In the genomic region with DNA sequence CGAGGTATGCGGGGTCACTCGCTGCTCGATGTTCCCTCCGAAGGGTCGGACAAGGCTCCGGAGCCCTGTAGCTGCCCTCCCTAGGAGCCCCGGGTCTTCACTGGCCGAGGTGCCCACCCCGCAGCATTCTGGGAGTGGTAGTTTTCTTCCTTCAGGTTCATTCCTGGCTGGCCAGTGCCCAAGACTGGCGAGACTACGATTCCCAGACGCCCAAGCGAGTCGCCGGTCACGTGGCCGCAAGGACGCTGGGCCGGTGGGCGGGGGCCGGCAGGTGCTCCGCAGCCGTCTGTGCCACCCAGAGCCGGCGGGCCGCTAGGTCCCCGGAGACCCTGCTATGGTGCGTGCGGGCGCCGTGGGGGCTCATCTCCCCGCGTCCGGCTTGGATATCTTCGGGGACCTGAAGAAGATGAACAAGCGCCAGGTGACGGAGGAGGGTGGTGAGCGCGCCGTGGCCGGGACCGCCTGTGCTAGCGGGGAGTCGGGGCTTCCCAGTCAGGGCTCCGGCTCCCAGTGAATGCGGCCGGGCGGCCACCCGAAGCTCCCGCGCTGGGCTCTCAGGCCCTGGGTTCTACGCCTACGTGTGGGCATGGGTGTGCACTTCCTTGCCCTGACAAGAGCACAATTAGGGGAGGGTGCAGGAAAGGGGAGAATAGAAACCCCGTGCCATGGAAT, we compare ENCODE assay signal across 8 cellular contexts. TPM values are rescaled to one million over a fixed set of nuclear protein-coding genes. Genes with fewer than 3 reads are reported as not detected.
DNase-seq lines count a peak whose midpoint lies in the region; ATAC-seq and FAIRE-seq lines count a peak whose summit lies in the region.

A gene (plus strand): TSS at position 270 of the 672 bp plus-strand sequence. CDS start 65 bp downstream, at position 335.

- H3K56ac ChIP-seq in mesendoderm (ENCODE audit: low read length) = peak within 1 kb of the TSS; percentile 91

- H3K4me1 ChIP-seq in endocrine pancreas (ENCODE audit: control insufficient read depth, insufficient read depth, low read length) (peaks cover 8% of the 10 kb centered on the region), mesendoderm (ENCODE audit: control insufficient read depth, low read depth, low read length) (no peaks in the 10 kb centered on the region)

- ATAC-seq in GM21367 (IDR thresholded peaks at IDR 0.05; ENCODE audit: unreplicated experiment) = peak; percentile 71
- ATAC-seq in activated CD8-positive, alpha-beta memory T cell treated with anti-CD3 and anti-CD28 coated beads, Interleukin-2, amount 10 ng/mL, durations not matched to agents 7 days and 5 days = peak; percentile 91

- H4K8ac ChIP-seq in mesendoderm (ENCODE audit: low read depth, low read length) = no peak within 1 kb of the TSS

- H3K18ac ChIP-seq in mesendoderm (ENCODE audit: low read length) = no peak within 1 kb of the TSS

- no peak within 1 kb of the TSS for H2BK15ac ChIP-seq in mesendoderm (replicated peaks; ENCODE audit: low read depth)

- H3K4me2 ChIP-seq in mesendoderm (ENCODE audit: low read length) = peak within 1 kb of the TSS; percentile 89

- H3K36me3 Mint-ChIP-seq in activated CD8-positive, alpha-beta memory T cell treated with anti-CD3 and anti-CD28 coated beads, Interleukin-2, amount 10 ng/mL, durations not matched to agents 7 days and 5 days = peaks cover 3% of the 10 kb centered on the region

- no peak within 1 kb of the TSS for H3K4ac ChIP-seq in mesendoderm (ENCODE audit: low read depth, low read length)

- H2BK5ac ChIP-seq in mesendoderm (ENCODE audit: low read length) = no peak within 1 kb of the TSS

- no peak within 1 kb of the TSS for H2AK5ac ChIP-seq in mesendoderm (ENCODE audit: low read length)

- H3K27me3 ChIP-seq in endocrine pancreas (ENCODE audit: control insufficient read depth, insufficient read depth, low read length) (no peaks in the 10 kb centered on the region), mesendoderm (ENCODE audit: insufficient read depth, low read length, poor library complexity) (no peaks in the 10 kb centered on the region)

- CTCF ChIA-PET in activated CD8-positive, alpha-beta memory T cell treated with anti-CD3 and anti-CD28 coated beads, Interleukin-2, amount 10 ng/mL, durations not matched to agents 7 days and 5 days (lab: Charles Lee) = interaction anchor here (1.2 to 1.4 kb wide), 2 partner anchors 12 to 56 kb away, joined by 3 read pairs; no protein-coding TSS in a partner anchor

- H3K9me3 ChIP-seq in endocrine pancreas (ENCODE audit: control insufficient read depth, low read length) = no peaks in the 10 kb centered on the region

- H3K79me1 ChIP-seq in mesendoderm (ENCODE audit: low read length) = peaks cover 3% of the 10 kb centered on the region

- peak within 1 kb of the TSS; percentile 6 for H3K27ac ChIP-seq in mesendoderm (ENCODE audit: low read depth, low read length)

- H3K27me3 Mint-ChIP-seq in activated CD8-positive, alpha-beta memory T cell treated with anti-CD3 and anti-CD28 coated beads, Interleukin-2, amount 10 ng/mL, durations not matched to agents 7 days and 5 days = peaks cover 18% of the 10 kb centered on the region

- H3K4me3 Mint-ChIP-seq in activated CD8-positive, alpha-beta memory T cell treated with anti-CD3 and anti-CD28 coated beads, Interleukin-2, amount 10 ng/mL, durations not matched to agents 7 days and 5 days = peak within 1 kb of the TSS; percentile 85

- H3K23ac ChIP-seq in mesendoderm (ENCODE audit: low read length) = no peak within 1 kb of the TSS

- no peak within 1 kb of the TSS for H4K5ac ChIP-seq in mesendoderm (ENCODE audit: low read length)

- peak within 1 kb of the TSS; percentile 78 for H3K4me3 ChIP-seq in endocrine pancreas (ENCODE audit: control insufficient read depth, insufficient read depth, low read length)
- H3K4me3 ChIP-seq in mesendoderm (ENCODE audit: low read length) = peak within 1 kb of the TSS; percentile 80

- peaks cover 40% of the 10 kb centered on the region for H3K4me1 Mint-ChIP-seq in activated CD8-positive, alpha-beta memory T cell treated with anti-CD3 and anti-CD28 coated beads, Interleukin-2, amount 10 ng/mL, durations not matched to agents 7 days and 5 days

- peak; percentile 86 for FAIRE-seq in HTR-8/SVneo (lab: Jason Lieb, UNC)

- no peaks in the 10 kb centered on the region for H3K9me3 Mint-ChIP-seq in activated CD8-positive, alpha-beta memory T cell treated with anti-CD3 and anti-CD28 coated beads, Interleukin-2, amount 10 ng/mL, durations not matched to agents 7 days and 5 days (ENCODE audit: low read depth)

- H3K36me3 ChIP-seq in endocrine pancreas (ENCODE audit: control insufficient read depth, insufficient read depth, low read length) (no peaks in the 10 kb centered on the region), mesendoderm (ENCODE audit: control insufficient read depth, insufficient read depth, low read length) (no peaks in the 10 kb centered on the region)

- no peak within 1 kb of the TSS for H2BK120ac ChIP-seq in mesendoderm (ENCODE audit: low read depth, low read length)

- DNase-seq in COLO668 (lab: John Stamatoyannopoulos, UW; ENCODE audit: unreplicated experiment) = peak; percentile 99
- DNase-seq in HTR-8/SVneo (ENCODE audit: insufficient read length, low spot score) = peak; percentile 95
- peak; percentile 97 for DNase-seq in NOMO-1 treated with dmso at 0.1 percent for 144 hours (lab: John Stamatoyannopoulos, UW; ENCODE audit: unreplicated experiment)
- DNase-seq in activated CD8-positive, alpha-beta memory T cell treated with anti-CD3 and anti-CD28 coated beads, Interleukin-2, amount 10 ng/mL, durations not matched to agents 7 days and 5 days = peak; percentile 97
- peak; percentile 99 for DNase-seq in mesendoderm
- peak; percentile 92 for DNase-seq in stimulated activated CD8-positive, alpha-beta memory T cell treated with anti-CD3 and anti-CD28 coated beads, Interleukin-15, amount 100 ng/mL, for 1 hour (ENCODE audit: low read depth)

- H3K79me2 ChIP-seq in mesendoderm (ENCODE audit: control insufficient read depth, insufficient read depth, low read length) = peaks cover 4% of the 10 kb centered on the region

- WGBS in mesendoderm (ENCODE audit: extremely low coverage, insufficient coverage, low lambda C conversion rate) = no CpG with 5 or more reads among the region's 55 CpGs

- peak within 1 kb of the TSS; percentile 97 for H3K27ac Mint-ChIP-seq in activated CD8-positive, alpha-beta memory T cell treated with anti-CD3 and anti-CD28 coated beads, Interleukin-2, amount 10 ng/mL, durations not matched to agents 7 days and 5 days

- peak within 1 kb of the TSS; percentile 91 for H3K9ac ChIP-seq in endocrine pancreas (ENCODE audit: control insufficient read depth, insufficient read depth, low read length)
- H3K9ac ChIP-seq in mesendoderm (ENCODE audit: low read length) = peak within 1 kb of the TSS; percentile 79

RNA-seq across cellular contexts. Expression of the gene that starts here (rescaled TPM):
- total RNA-seq in activated CD8-positive, alpha-beta memory T cell treated with anti-CD3 and anti-CD28 coated beads, Interleukin-2, amount 10 ng/mL, durations not matched to agents 7 days and 5 days = 100 to 1,000 TPM in 1 of 2 experiments, 10 to 100 TPM in 1; 57.9 to 127 TPM
- polyA plus RNA-seq in mesendoderm (2013, experiment 1 of 2) = 87.8 TPM
- 85.7 TPM for polyA plus RNA-seq in mesendoderm (2013, experiment 2 of 2)

Comparison
In these comparisons a context has a peak if more than half of its experiments do, and no peak if none do; other contexts are left out.
1. Peak in every context shown above with its lines: DNase-seq, ATAC-seq, H3K4me3 ChIP-seq and H3K27ac ChIP-seq.